16 cellular contexts compared by ENCODE assay signal in the genomic region with DNA sequence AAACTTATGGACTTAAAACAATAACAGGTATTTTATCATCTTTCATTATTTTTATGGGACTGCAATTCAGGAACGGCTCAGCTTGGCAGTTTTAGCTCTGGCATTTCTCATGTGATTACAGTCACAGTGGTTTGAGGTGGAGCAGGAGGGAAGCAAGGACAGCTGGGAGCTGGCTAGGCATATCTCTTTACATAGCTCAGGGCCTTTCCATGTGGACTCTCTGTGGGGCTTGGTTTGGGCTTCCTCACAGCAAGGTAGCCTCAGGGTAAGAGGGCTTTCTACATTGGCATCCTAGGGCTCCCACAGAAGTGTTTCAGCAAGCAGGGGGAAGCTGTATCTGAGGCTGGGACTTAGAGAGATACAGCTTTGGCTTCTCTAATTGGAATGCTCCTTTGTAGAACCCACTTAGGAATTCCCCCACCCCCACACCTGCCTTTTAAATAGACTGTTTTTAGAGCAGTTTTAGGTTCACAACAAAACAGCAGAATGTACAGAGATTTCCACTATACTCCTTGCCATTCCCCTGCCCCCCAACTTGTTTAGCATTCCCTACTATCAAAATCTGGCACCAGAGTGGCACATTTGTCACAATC. TPM values are rescaled to one million over a fixed set of nuclear protein-coding genes. Genes with fewer than 3 reads are reported as not detected.
DNase-seq lines count a peak whose midpoint lies in the region; ATAC-seq and TF ChIP-seq lines count a peak whose summit lies in the region.
"Had no signal": no experiment of that assay in that cellular context is flagged by ENCODE, and none has a peak within 500 bp of the region (broad histone marks: within the 10 kb centered on the region; RNA-seq: fewer than 3 reads in every experiment).

No MANE protein-coding gene starts in this region.

- no peaks in the 10 kb centered on the region for H3K9me3 Mint-ChIP-seq in activated CD8-positive, alpha-beta T cell treated with anti-CD3 and anti-CD28 coated beads for 36 hours
- H3K9me3 Mint-ChIP-seq in activated CD8-positive, alpha-beta T cell treated with anti-CD3 and anti-CD28 coated beads, Interleukin-2, amount 10 ng/mL, durations not matched to agents 7 days and 5 days (ENCODE audit: insufficient read depth) = no peaks in the 10 kb centered on the region
- H3K9me3 Mint-ChIP-seq in neural progenitor cell = no peaks in the 10 kb centered on the region
- H3K9me3 Mint-ChIP-seq in activated T-cell treated with anti-CD3 and anti-CD28 coated beads, Interleukin-2, amount 50 U/mL, for 4 hours = no peaks in the 10 kb centered on the region
- H3K9me3 Mint-ChIP-seq: CD4-positive, alpha-beta T cell; H9 had no signal

- no peak overlapping the region for H3K4me2 ChIP-seq in neural progenitor cell

- POLR2A ChIA-PET in activated CD8-positive, alpha-beta T cell treated with anti-CD3 and anti-CD28 coated beads for 36 hours (lab: Charles Lee) = no interaction called here
- POLR2A ChIA-PET in activated CD8-positive, alpha-beta T cell treated with anti-CD3 and anti-CD28 coated beads, Interleukin-2, amount 10 ng/mL, durations not matched to agents 7 days and 5 days (lab: Charles Lee) = no interaction called here

- peaks cover 19% of the 10 kb centered on the region for H3K27me3 Mint-ChIP-seq in activated CD8-positive, alpha-beta T cell treated with anti-CD3 and anti-CD28 coated beads for 36 hours
- peaks cover 12% of the 10 kb centered on the region for H3K27me3 Mint-ChIP-seq in activated CD8-positive, alpha-beta T cell treated with anti-CD3 and anti-CD28 coated beads, Interleukin-2, amount 10 ng/mL, durations not matched to agents 7 days and 5 days (ENCODE audit: low read depth)
- H3K27me3 Mint-ChIP-seq in neural progenitor cell (ENCODE audit: insufficient read depth, low read depth) = peaks cover 2% of the 10 kb centered on the region
- peaks cover 29% of the 10 kb centered on the region for H3K27me3 Mint-ChIP-seq in activated T-cell treated with anti-CD3 and anti-CD28 coated beads, Interleukin-2, amount 50 U/mL, for 4 hours (ENCODE audit: low read depth)

- no peak overlapping the region for H3K27ac Mint-ChIP-seq in activated CD8-positive, alpha-beta T cell treated with anti-CD3 and anti-CD28 coated beads for 36 hours
- no peak overlapping the region for H3K27ac Mint-ChIP-seq in activated CD8-positive, alpha-beta T cell treated with anti-CD3 and anti-CD28 coated beads, Interleukin-2, amount 10 ng/mL, durations not matched to agents 7 days and 5 days
- no peak overlapping the region for H3K27ac Mint-ChIP-seq in neural progenitor cell
- H3K27ac Mint-ChIP-seq: B cell; CD4-positive, alpha-beta T cell; H9 had no signal

- intact Hi-C loops in activated CD8-positive, alpha-beta T cell treated with anti-CD3 and anti-CD28 coated beads for 36 hours (cut with micrococcal nuclease) = no loop called here

- H3K36me3 Mint-ChIP-seq in activated CD8-positive, alpha-beta T cell treated with anti-CD3 and anti-CD28 coated beads for 36 hours (ENCODE audit: low read depth) = no peaks in the 10 kb centered on the region
- H3K36me3 Mint-ChIP-seq in activated CD8-positive, alpha-beta T cell treated with anti-CD3 and anti-CD28 coated beads, Interleukin-2, amount 10 ng/mL, durations not matched to agents 7 days and 5 days (ENCODE audit: low read depth) = no peaks in the 10 kb centered on the region
- no peaks in the 10 kb centered on the region for H3K36me3 Mint-ChIP-seq in neural progenitor cell
- no peaks in the 10 kb centered on the region for H3K36me3 Mint-ChIP-seq in activated T-cell treated with anti-CD3 and anti-CD28 coated beads, Interleukin-2, amount 50 U/mL, for 4 hours (ENCODE audit: insufficient read depth)

- no peak for TF ChIP-seq CTCF in activated CD8-positive, alpha-beta T cell treated with anti-CD3 and anti-CD28 coated beads for 36 hours (IDR thresholded peaks at IDR 0.05)
- TF ChIP-seq CTCF in neural progenitor cell (IDR thresholded peaks at IDR 0.05) = no peak

- no peaks in the 10 kb centered on the region for H3K36me3 ChIP-seq in SJCRH30
- H3K36me3 ChIP-seq in neural progenitor cell = no peaks in the 10 kb centered on the region

- H4K20me1 ChIP-seq in neural progenitor cell (ENCODE audit: low read depth) = no peaks in the 10 kb centered on the region

- H3K4me1 Mint-ChIP-seq in activated CD8-positive, alpha-beta T cell treated with anti-CD3 and anti-CD28 coated beads for 36 hours (ENCODE audit: low read depth) = no peaks in the 10 kb centered on the region
- H3K4me1 Mint-ChIP-seq in activated CD8-positive, alpha-beta T cell treated with anti-CD3 and anti-CD28 coated beads, Interleukin-2, amount 10 ng/mL, durations not matched to agents 7 days and 5 days (ENCODE audit: low read depth) = no peaks in the 10 kb centered on the region
- peaks cover 6% of the 10 kb centered on the region for H3K4me1 Mint-ChIP-seq in neural progenitor cell
- H3K4me1 Mint-ChIP-seq in activated T-cell treated with anti-CD3 and anti-CD28 coated beads, Interleukin-2, amount 50 U/mL, for 4 hours (ENCODE audit: low read depth) = no peaks in the 10 kb centered on the region
- H3K4me1 Mint-ChIP-seq: B cell, H9 had no signal

- DNase-seq in activated CD8-positive, alpha-beta T cell treated with anti-CD3 and anti-CD28 coated beads for 36 hours = peak; percentile 25
- DNase-seq in activated CD8-positive, alpha-beta T cell treated with anti-CD3 and anti-CD28 coated beads, Interleukin-2, amount 10 ng/mL, durations not matched to agents 7 days and 5 days = no peak
- DNase-seq in SJCRH30 (peak; percentile 58 to 76), neural progenitor cell (ENCODE audit: low spot score) (peak; percentile 5), NCI-H1436 (lab: John Stamatoyannopoulos, UW) (no peak)
- DNase-seq in effector CD4-positive, alpha-beta T cell = no peak
- no peak for DNase-seq in activated T-cell treated with anti-CD3 and anti-CD28 coated beads, Interleukin-2, amount 50 U/mL, for 4 hours
- DNase-seq: C1 segment of cervical spinal cord; Calu3; CD4-positive, alpha-beta T cell; DMS 273 treated with DMSO at 0.1 percent for 48 hours; DMS79; GOT3; H9 had no signal

- peaks cover 55% of the 10 kb centered on the region for H3K4me1 ChIP-seq in SJCRH30
- H3K4me1 ChIP-seq in neural progenitor cell = no peaks in the 10 kb centered on the region

- peak overlapping the region; percentile 74 for H2AFZ ChIP-seq in neural progenitor cell (replicated peaks)

- CTCF ChIA-PET in activated CD8-positive, alpha-beta T cell treated with anti-CD3 and anti-CD28 coated beads for 36 hours (lab: Charles Lee) = interaction anchor here (1.1 kb wide), 1 partner anchor 88 kb away, joined by 4 read pairs; no protein-coding TSS in a partner anchor
- CTCF ChIA-PET in activated CD8-positive, alpha-beta T cell treated with anti-CD3 and anti-CD28 coated beads, Interleukin-2, amount 10 ng/mL, durations not matched to agents 7 days and 5 days (lab: Charles Lee) = no interaction called here

- H3K9me3 ChIP-seq in SJCRH30 (replicated peaks) (0 out of 2 replicates have a peak, but pooled peaks cover 3% of the 10 kb centered on the region), neural progenitor cell (ENCODE audit: low read depth) (no peaks in the 10 kb centered on the region)

- no peaks in the 10 kb centered on the region for H3K27me3 ChIP-seq in SJCRH30
- H3K27me3 ChIP-seq in neural progenitor cell = no peaks in the 10 kb centered on the region

- H3F3A ChIP-seq in neural progenitor cell (ENCODE audit: low read depth) = no peaks in the 10 kb centered on the region

- no peak overlapping the region for H3K4me3 ChIP-seq in SJCRH30
- H3K4me3 ChIP-seq in neural progenitor cell = no peak overlapping the region

- no peak for ATAC-seq in activated CD8-positive, alpha-beta T cell treated with anti-CD3 and anti-CD28 coated beads for 36 hours
- ATAC-seq in activated CD8-positive, alpha-beta T cell treated with anti-CD3 and anti-CD28 coated beads, Interleukin-2, amount 10 ng/mL, durations not matched to agents 7 days and 5 days = no peak
- ATAC-seq in GM18868 (IDR thresholded peaks at IDR 0.05; ENCODE audit: unreplicated experiment) = peak; percentile 39
- no peak for ATAC-seq in activated T-cell treated with anti-CD3 and anti-CD28 coated beads, Interleukin-2, amount 50 U/mL, for 4 hours

- no peaks in the 10 kb centered on the region for H3K79me2 ChIP-seq in neural progenitor cell (ENCODE audit: low read depth)

- peak overlapping the region; percentile 29; the same call in 1 of the 2 replicates for H3K27ac ChIP-seq in SJCRH30
- H3K27ac ChIP-seq in neural progenitor cell = no peak overlapping the region

- no peak overlapping the region for H3K4me3 Mint-ChIP-seq in activated CD8-positive, alpha-beta T cell treated with anti-CD3 and anti-CD28 coated beads for 36 hours
- no peak overlapping the region for H3K4me3 Mint-ChIP-seq in activated CD8-positive, alpha-beta T cell treated with anti-CD3 and anti-CD28 coated beads, Interleukin-2, amount 10 ng/mL, durations not matched to agents 7 days and 5 days
- no peak overlapping the region for H3K4me3 Mint-ChIP-seq in neural progenitor cell
- no peak overlapping the region for H3K4me3 Mint-ChIP-seq in activated T-cell treated with anti-CD3 and anti-CD28 coated beads, Interleukin-2, amount 50 U/mL, for 4 hours
- H3K4me3 Mint-ChIP-seq: B cell; CD4-positive, alpha-beta T cell; H9 had no signal

- no peak overlapping the region for H3K9ac ChIP-seq in neural progenitor cell

RNA-seq across cellular contexts. Expression of gene SDHAF3, which starts 26.6 kb away (rescaled TPM):
- total RNA-seq in activated CD8-positive, alpha-beta T cell treated with anti-CD3 and anti-CD28 coated beads for 36 hours = 10 to 100 TPM; 41.1 to 43.0 TPM
- 10 to 100 TPM; 21.0 to 24.2 TPM for total RNA-seq in activated CD8-positive, alpha-beta T cell treated with anti-CD3 and anti-CD28 coated beads, Interleukin-2, amount 10 ng/mL, durations not matched to agents 7 days and 5 days
- 41.3 and 46.2 TPM in 2 replicates for total RNA-seq in SJCRH30 (2014; rRNA removed; shearing (Covaris generic))
- total RNA-seq in neural progenitor cell (ENCODE audit: low replicate concordance) = 34.9 and 59.5 TPM in 2 replicates
- total RNA-seq in activated T-cell treated with anti-CD3 and anti-CD28 coated beads, Interleukin-2, amount 50 U/mL, for 4 hours = 10 to 100 TPM; 36.7 to 39.8 (median 39.3) TPM

Comparison
In these comparisons a context has a peak if more than half of its experiments do, and no peak if none do; other contexts are left out.
1. DNase-seq: peak in activated CD8-positive, alpha-beta T cell treated with anti-CD3 and anti-CD28 coated beads for 36 hours (single experiment), SJCRH30 (2 of 2) and neural progenitor cell (single experiment); none in activated CD8-positive, alpha-beta T cell treated with anti-CD3 and anti-CD28 coated beads, Interleukin-2, amount 10 ng/mL, durations not matched to agents 7 days and 5 days (single experiment), NCI-H1436 (single experiment), effector CD4-positive, alpha-beta T cell (single experiment) and activated T-cell treated with anti-CD3 and anti-CD28 coated beads, Interleukin-2, amount 50 U/mL, for 4 hours (single experiment).